In the genomic region with DNA sequence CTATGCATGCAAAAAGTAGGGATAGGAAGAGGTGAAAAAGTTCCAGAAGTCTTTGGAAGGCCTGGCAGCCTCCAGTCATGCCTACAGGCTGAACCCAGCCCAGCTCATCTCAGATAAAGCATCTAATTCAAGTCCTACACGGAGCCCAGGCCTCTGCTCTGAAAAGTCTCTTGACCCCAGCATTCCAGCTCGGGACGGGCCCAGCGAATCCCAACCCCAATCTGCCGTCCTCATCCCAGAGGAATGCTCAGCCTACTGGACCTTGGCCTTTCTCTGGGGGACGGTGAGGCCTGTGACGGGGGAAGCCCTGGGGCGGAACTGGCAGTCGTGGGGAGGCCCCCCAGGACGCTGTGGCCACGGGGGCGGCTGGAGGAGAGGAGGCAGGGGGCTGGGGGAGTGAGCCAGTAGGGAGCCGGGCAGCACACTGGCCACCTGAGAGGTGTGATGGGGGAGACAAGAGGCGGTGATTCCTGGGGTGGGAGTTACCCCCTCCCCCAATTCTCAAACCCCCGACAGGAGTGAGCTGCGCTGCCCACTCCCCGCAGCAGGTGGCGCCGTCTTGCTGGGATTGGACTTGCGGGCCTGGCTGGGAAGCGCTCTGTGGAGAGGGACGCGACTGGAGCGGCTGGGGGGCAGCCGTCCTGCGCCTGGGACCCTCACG, we compare ENCODE assay signal across 1 cellular context.
TF ChIP-seq lines count a peak whose summit lies in the region.

No MANE protein-coding gene starts in this region.

TF ChIP-seq in IMR-90, 13 proteins besides CTCF, POLR2A, EP300 and RAD21:
- no peak for TF ChIP-seq NFE2L2 (IDR thresholded peaks at IDR 0.05; ENCODE audit: low read depth, low read length)
- no peak for TF ChIP-seq RFX5 (IDR thresholded peaks at IDR 0.05; ENCODE audit: low read depth, low read length)
- no peak for TF ChIP-seq MAFK (IDR thresholded peaks at IDR 0.05; ENCODE audit: low read depth, low read length)
- peak; percentile 95 for TF ChIP-seq SMC3 (IDR thresholded peaks at IDR 0.05; ENCODE audit: low read depth, low read length)
- TF ChIP-seq FOS (IDR thresholded peaks at IDR 0.05; ENCODE audit: low read depth, low read length): no peak
- peak; percentile 94 for TF ChIP-seq MAZ (IDR thresholded peaks at IDR 0.05; ENCODE audit: borderline replicate concordance, low read depth, low read length)
